ENCODE assay signal across 9 cellular contexts in the genomic region with DNA sequence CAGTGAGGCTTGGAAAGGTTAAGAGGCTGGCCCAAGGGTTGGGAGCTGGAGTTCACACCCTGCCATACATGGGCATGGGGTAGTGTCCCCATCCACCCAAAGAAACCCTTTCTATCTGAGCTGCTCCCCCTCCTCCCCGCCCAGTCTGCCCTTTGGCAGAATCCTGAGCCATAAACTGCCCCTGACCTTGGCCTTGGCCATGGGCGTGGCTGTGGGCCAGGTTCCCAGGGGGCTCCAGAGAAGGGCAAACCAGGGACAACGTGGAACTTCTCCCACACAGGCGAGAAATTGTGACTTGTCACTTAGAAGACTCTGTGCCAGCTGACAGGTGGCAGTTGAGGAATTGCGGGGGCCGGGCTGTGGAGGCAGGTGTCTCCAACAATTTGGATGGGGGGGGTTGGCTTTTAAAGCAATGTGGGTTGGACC. TPM values are rescaled to one million over a fixed set of nuclear protein-coding genes. Genes with fewer than 3 reads are reported as not detected.
DNase-seq lines count a peak whose midpoint lies in the region; ATAC-seq and TF ChIP-seq lines count a peak whose summit lies in the region.
"Had no signal": no experiment of that assay in that cellular context is flagged by ENCODE, and none has a peak within 500 bp of the region (broad histone marks: within the 10 kb centered on the region; RNA-seq: fewer than 3 reads in every experiment).

No MANE protein-coding gene starts in this region.

- H3K4me1 Mint-ChIP-seq in neural crest cell = peaks cover 15% of the 10 kb centered on the region

- H3K27me3 Mint-ChIP-seq in neural crest cell (ENCODE audit: low read depth) = peaks cover 21% of the 10 kb centered on the region

- peak overlapping the region; percentile 89 to 100 (median 98) for H3K4me2 ChIP-seq in BLaER1 treated with 17β-estradiol and CSF1 and Interleukin-3, amounts not matched to agents 10 nM and 100 nM
- peak overlapping the region; percentile 90 for H3K4me2 ChIP-seq in Loucy (ENCODE audit: low read depth, low read length, poor library complexity, severe bottlenecking)

- TF ChIP-seq CTCF in Loucy (conservative IDR thresholded peaks at IDR 0.05; ENCODE audit: low read length) (no peak), colonic mucosa (IDR thresholded peaks at IDR 0.05) (no peak), neural crest cell (conservative IDR thresholded peaks at IDR 0.05) (no peak)

- peaks cover 0 to 50% (median 45%) of the 10 kb centered on the region in 11 experiments; a peak in 20 of 22 replicates for H3K27me3 ChIP-seq in BLaER1 treated with 17β-estradiol and CSF1 and Interleukin-3, amounts not matched to agents 10 nM and 100 nM
- H3K27me3 ChIP-seq in Loucy (ENCODE audit: insufficient read depth, low read length, poor library complexity, severe bottlenecking) (no peaks in the 10 kb centered on the region), colonic mucosa (peaks cover 8% of the 10 kb centered on the region)

- peak overlapping the region; percentile 60 to 89 (median 83); a peak in 19 of 22 replicates for H3K27ac ChIP-seq in BLaER1 treated with 17β-estradiol and CSF1 and Interleukin-3, amounts not matched to agents 10 nM and 100 nM
- H3K27ac ChIP-seq in colonic mucosa = peak overlapping the region; percentile 75

- peaks cover 0 to 45% (median 6%) of the 10 kb centered on the region in 11 experiments; a peak in 8 of 22 replicates for H3K36me3 ChIP-seq in BLaER1 treated with 17β-estradiol and CSF1 and Interleukin-3, amounts not matched to agents 10 nM and 100 nM
- H3K36me3 ChIP-seq in Loucy (ENCODE audit: insufficient read depth, low read length) = no peaks in the 10 kb centered on the region; the same call in 1 of the 2 replicates
- no peaks in the 10 kb centered on the region for H3K36me3 ChIP-seq in colonic mucosa

- intact Hi-C loops in colonic mucosa (cut with DNase I) = no loop called here

- H4K20me1 ChIP-seq in BLaER1 treated with 17β-estradiol and CSF1 and Interleukin-3, amounts not matched to agents 10 nM and 100 nM = peaks cover 0 to 14% (median 7%) of the 10 kb centered on the region in 11 experiments; a peak in 9 of 22 replicates
- no peaks in the 10 kb centered on the region for H4K20me1 ChIP-seq in Loucy (ENCODE audit: insufficient read depth, low read length, poor library complexity, severe bottlenecking)

- no peak overlapping the region for H3K27ac Mint-ChIP-seq in neural crest cell (ENCODE audit: unreplicated experiment)

- H3K4me1 ChIP-seq in BLaER1 treated with 17β-estradiol and CSF1 and Interleukin-3, amounts not matched to agents 10 nM and 100 nM = peaks cover 75 to 100% (median 98%) of the 10 kb centered on the region in 10 experiments
- H3K4me1 ChIP-seq in Loucy (ENCODE audit: insufficient read depth, low read length, poor library complexity, severe bottlenecking) (peaks cover 82% of the 10 kb centered on the region), colonic mucosa (no peaks in the 10 kb centered on the region)

- H3K4me3 ChIP-seq in BLaER1 treated with 17β-estradiol and CSF1 and Interleukin-3, amounts not matched to agents 10 nM and 100 nM = peak overlapping the region in 5 of 10 experiments; percentile 21 to 85 (median 47); a peak in 5 of 20 replicates
- peak overlapping the region; percentile 73 for H3K4me3 ChIP-seq in Loucy (ENCODE audit: low read length, poor library complexity, severe bottlenecking)
- H3K4me3 ChIP-seq in colonic mucosa = no peak overlapping the region

- no peaks in the 10 kb centered on the region for H3F3A ChIP-seq in Loucy (ENCODE audit: low read depth)

- no peaks in the 10 kb centered on the region for H3K9me3 ChIP-seq in BLaER1 treated with 17β-estradiol and CSF1 and Interleukin-3, amounts not matched to agents 10 nM and 100 nM (replicated peaks in 1 of 11)
- H3K9me3 ChIP-seq in Loucy (ENCODE audit: insufficient read depth, low read depth, low read length) (no peaks in the 10 kb centered on the region), colonic mucosa (no peaks in the 10 kb centered on the region)

- no peaks in the 10 kb centered on the region for H3K9me2 ChIP-seq in Loucy (replicated peaks; ENCODE audit: low read depth, low read length)

- no peaks in the 10 kb centered on the region for H3K9me3 Mint-ChIP-seq in neural crest cell

- H3K79me2 ChIP-seq in Loucy (ENCODE audit: insufficient read depth, low read length) = peaks cover 97% of the 10 kb centered on the region

- H3K4me3 Mint-ChIP-seq in neural crest cell = peak overlapping the region; percentile 31

- DNase-seq in colonic mucosa (no peak), neural crest cell (ENCODE audit: low read depth, low spot score) (no peak)
- DNase-seq in activated CD4-positive, CD25-positive, alpha-beta regulatory T cell (lab: John Stamatoyannopoulos, UW) = no peak
- no peak for DNase-seq in activated CD8-positive, alpha-beta memory T cell treated with anti-CD3 and anti-CD28 coated beads, Interleukin-2, amount 50 U/mL, for 4 hours
- DNase-seq: central memory CD4-positive, alpha-beta T cell had no signal

- peak overlapping the region in 6 of 11 experiments; percentile 13 to 87 (median 55); a peak in 7 of 22 replicates for H3K9ac ChIP-seq in BLaER1 treated with 17β-estradiol and CSF1 and Interleukin-3, amounts not matched to agents 10 nM and 100 nM
- H3K9ac ChIP-seq in Loucy (ENCODE audit: low read depth, low read length, poor library complexity, severe bottlenecking) (peak overlapping the region; percentile 77), colonic mucosa (ENCODE audit: low read depth in 2 of 2, low read length in 2 of 2) (peak overlapping the region in 1 of 2 donors; percentile 22)

- ATAC-seq in HG02588 (IDR thresholded peaks at IDR 0.05; ENCODE audit: unreplicated experiment) (no peak), GM21423 (IDR thresholded peaks at IDR 0.05; ENCODE audit: unreplicated experiment) (no peak)

- no peaks in the 10 kb centered on the region for H3K36me3 Mint-ChIP-seq in neural crest cell (ENCODE audit: low read depth)

- no peak overlapping the region for H2AFZ ChIP-seq in Loucy (ENCODE audit: low read length)

RNA-seq across cellular contexts. Expression of gene FAM78A, which starts 4.8 kb away (rescaled TPM):
- total RNA-seq in colonic mucosa (1 to 10 TPM; 1.5 to 2.0 TPM), neural crest cell (3.8 and 4.4 TPM in 2 replicates)

RNA-seq across cellular contexts. Expression of gene PLPP7, which starts 18.0 kb away (rescaled TPM):
- total RNA-seq in colonic mucosa (1 to 10 TPM in 1 of 2 donors, under 1 TPM in 1; 0.40 to 1.1 TPM), neural crest cell (5.8 and 6.9 TPM in 2 replicates)
